29 cellular contexts compared by ENCODE assay signal in genomic region chr7:43196379-43196778, GRCh38.
DNase-seq lines count a peak whose midpoint lies in the region; TF ChIP-seq lines count a peak whose summit lies in the region.
"Had no signal": no experiment of that assay in that cellular context is flagged by ENCODE, and none has a peak within 500 bp of the region (broad histone marks: within the 10 kb centered on the region; RNA-seq: fewer than 3 reads in every experiment).

No MANE protein-coding gene starts in this region.

- TF ChIP-seq CTCF in epithelial cell of esophagus (IDR thresholded peaks at IDR 0.05; ENCODE audit: insufficient read depth, low read depth, low read length, missing control alignments) (no peak), GM10266 (IDR thresholded peaks at IDR 0.05; ENCODE audit: control insufficient read depth, insufficient read depth, low read depth, missing control alignments) (no peak)

- no peaks in the 10 kb centered on the region for H3K36me3 Mint-ChIP-seq in activated CD4-positive, alpha-beta memory T cell treated with anti-CD3 and anti-CD28 coated beads, Interleukin-2, amount 10 ng/mL, durations not matched to agents 7 days and 5 days (ENCODE audit: low read depth)
- H3K36me3 Mint-ChIP-seq: activated CD8-positive, alpha-beta memory T cell treated with anti-CD3 and anti-CD28 coated beads, Interleukin-2, amount 10 ng/mL, durations not matched to agents 7 days and 5 days; CD8-positive, alpha-beta T cell; mesothelial cell of epicardium; naive B cell had no signal

- no peak overlapping the region for H3K27ac Mint-ChIP-seq in activated CD4-positive, alpha-beta memory T cell treated with anti-CD3 and anti-CD28 coated beads, Interleukin-2, amount 10 ng/mL, durations not matched to agents 7 days and 5 days
- H3K27ac Mint-ChIP-seq: activated CD4-positive, alpha-beta T cell treated with anti-CD3 and anti-CD28 coated beads, Interleukin-2, amount 10 ng/mL, durations not matched to agents 7 days and 5 days; activated CD8-positive, alpha-beta memory T cell treated with anti-CD3 and anti-CD28 coated beads, Interleukin-2, amount 10 ng/mL, durations not matched to agents 7 days and 5 days; CD8-positive, alpha-beta T cell; mesothelial cell of epicardium; naive B cell; stimulated activated naive CD8-positive, alpha-beta T cell treated with anti-CD3 and anti-CD28 coated beads, Interleukin-15, amount 100 ng/mL, for 72 hours; T-helper 2 cell treated with Interferon-gamma antibody and Interleukin-4, amounts not matched to agents 5 μg/mL and 100 μg/mL, for 36 hours had no signal

- no peak overlapping the region for H3K4me3 ChIP-seq in epithelial cell of esophagus (ENCODE audit: low read length)
- H3K4me3 ChIP-seq: A549, hepatocyte, skin epidermis, tibial artery had no signal

- H3K27me3 Mint-ChIP-seq in activated CD4-positive, alpha-beta memory T cell treated with anti-CD3 and anti-CD28 coated beads, Interleukin-2, amount 10 ng/mL, durations not matched to agents 7 days and 5 days = peaks cover 2% of the 10 kb centered on the region
- H3K27me3 Mint-ChIP-seq: naive B cell had no signal

- DNase-seq in EL (peak; percentile 8), T1000 (lab: John Stamatoyannopoulos, UW) (peak; percentile 37), epithelial cell of esophagus (ENCODE audit: low read depth) (peak; percentile 39), left kidney (ENCODE audit: low read depth, low spot score) (peak; percentile 85), NCI-H2171 treated with DMSO at 0.1 percent for 48 hours (lab: John Stamatoyannopoulos, UW) (no peak), hippocampal formation (lab: John Stamatoyannopoulos, UW) (no peak), GM10266 (ENCODE audit: extremely low spot score) (no peak)
- no peak for DNase-seq in activated CD4-positive, alpha-beta memory T cell treated with anti-CD3 and anti-CD28 coated beads, Interleukin-2, amount 10 ng/mL, durations not matched to agents 7 days and 5 days
- DNase-seq: activated CD4-positive, alpha-beta T cell treated with anti-CD3 and anti-CD28 coated beads, Interleukin-2, amount 10 ng/mL, durations not matched to agents 7 days and 5 days; activated CD8-positive, alpha-beta memory T cell treated with anti-CD3 and anti-CD28 coated beads, Interleukin-2, amount 10 ng/mL, durations not matched to agents 7 days and 5 days; activated naive CD4-positive, alpha-beta T cell; activated T-cell treated with anti-CD3 and anti-CD28 coated beads, Interleukin-2, amount 50 U/mL, for 48 hours; brain microvascular endothelial cell; CD8-positive, alpha-beta T cell; DMS153; effector CD8-positive, alpha-beta T cell; erythroblast; naive B cell; NCI-H1092 treated with DMSO at 0.1 percent for 48 hours; NCI-H1930; SHP77 treated with DMSO at 0.1 percent for 48 hours; stimulated activated naive CD8-positive, alpha-beta T cell treated with anti-CD3 and anti-CD28 coated beads, Interleukin-15, amount 100 ng/mL, for 72 hours; tibial artery; WERI-Rb-1 had no signal

- no peak overlapping the region for H3K4me3 Mint-ChIP-seq in activated CD4-positive, alpha-beta memory T cell treated with anti-CD3 and anti-CD28 coated beads, Interleukin-2, amount 10 ng/mL, durations not matched to agents 7 days and 5 days
- H3K4me3 Mint-ChIP-seq: activated CD4-positive, alpha-beta T cell treated with anti-CD3 and anti-CD28 coated beads, Interleukin-2, amount 10 ng/mL, durations not matched to agents 7 days and 5 days; activated CD8-positive, alpha-beta memory T cell treated with anti-CD3 and anti-CD28 coated beads, Interleukin-2, amount 10 ng/mL, durations not matched to agents 7 days and 5 days; CD8-positive, alpha-beta T cell; mesothelial cell of epicardium; stimulated activated naive CD8-positive, alpha-beta T cell treated with anti-CD3 and anti-CD28 coated beads, Interleukin-15, amount 100 ng/mL, for 72 hours; T-helper 2 cell treated with Interferon-gamma antibody and Interleukin-4, amounts not matched to agents 5 μg/mL and 100 μg/mL, for 36 hours had no signal

- CTCF ChIA-PET in activated CD4-positive, alpha-beta memory T cell treated with anti-CD3 and anti-CD28 coated beads, Interleukin-2, amount 10 ng/mL, durations not matched to agents 7 days and 5 days (lab: Charles Lee) = no interaction called here

- POLR2A ChIA-PET in activated CD4-positive, alpha-beta memory T cell treated with anti-CD3 and anti-CD28 coated beads, Interleukin-2, amount 10 ng/mL, durations not matched to agents 7 days and 5 days (lab: Charles Lee) = no interaction called here

- H3K9me3 Mint-ChIP-seq in activated CD4-positive, alpha-beta memory T cell treated with anti-CD3 and anti-CD28 coated beads, Interleukin-2, amount 10 ng/mL, durations not matched to agents 7 days and 5 days = no peaks in the 10 kb centered on the region
- H3K9me3 Mint-ChIP-seq: activated CD4-positive, alpha-beta T cell treated with anti-CD3 and anti-CD28 coated beads, Interleukin-2, amount 10 ng/mL, durations not matched to agents 7 days and 5 days; CD8-positive, alpha-beta T cell; mesothelial cell of epicardium; naive B cell; stimulated activated naive CD8-positive, alpha-beta T cell treated with anti-CD3 and anti-CD28 coated beads, Interleukin-15, amount 100 ng/mL, for 72 hours; T-helper 2 cell treated with Interferon-gamma antibody and Interleukin-4, amounts not matched to agents 5 μg/mL and 100 μg/mL, for 36 hours had no signal

- H3K4me1 Mint-ChIP-seq in activated CD4-positive, alpha-beta memory T cell treated with anti-CD3 and anti-CD28 coated beads, Interleukin-2, amount 10 ng/mL, durations not matched to agents 7 days and 5 days = no peaks in the 10 kb centered on the region
- H3K4me1 Mint-ChIP-seq: activated CD4-positive, alpha-beta T cell treated with anti-CD3 and anti-CD28 coated beads, Interleukin-2, amount 10 ng/mL, durations not matched to agents 7 days and 5 days; activated CD8-positive, alpha-beta memory T cell treated with anti-CD3 and anti-CD28 coated beads, Interleukin-2, amount 10 ng/mL, durations not matched to agents 7 days and 5 days; naive B cell; stimulated activated naive CD8-positive, alpha-beta T cell treated with anti-CD3 and anti-CD28 coated beads, Interleukin-15, amount 100 ng/mL, for 72 hours had no signal

Comparison
In these comparisons a context has a peak if more than half of its experiments do, and no peak if none do; other contexts are left out.
1. DNase-seq: peak in EL (single experiment), T1000 (single experiment), epithelial cell of esophagus (single experiment) and left kidney (single experiment); none in NCI-H2171 treated with DMSO at 0.1 percent for 48 hours (single experiment), hippocampal formation (0 of 2), GM10266 (single experiment) and activated CD4-positive, alpha-beta memory T cell treated with anti-CD3 and anti-CD28 coated beads, Interleukin-2, amount 10 ng/mL, durations not matched to agents 7 days and 5 days (single experiment).